21 cellular contexts compared by ENCODE assay signal in the genomic region with DNA sequence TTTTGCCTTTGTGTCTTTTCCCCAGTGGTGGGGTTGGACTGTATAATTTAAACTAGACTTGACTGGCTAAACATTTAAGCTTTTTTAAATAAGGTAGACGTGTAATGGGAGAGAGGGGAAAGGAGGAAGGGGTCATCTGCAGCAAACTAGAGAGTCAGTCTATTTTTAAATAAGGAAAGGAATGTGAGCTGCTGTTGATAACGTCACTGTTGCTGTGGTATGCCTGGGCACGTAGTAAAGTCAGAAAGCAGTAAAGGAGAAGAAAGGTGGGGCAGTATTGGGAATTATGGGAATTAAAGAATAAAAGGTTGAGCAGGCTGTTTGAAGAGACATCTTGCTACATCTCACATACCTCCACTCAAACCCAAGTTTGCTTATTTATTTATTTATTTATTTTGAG.
DNase-seq lines count a peak whose midpoint lies in the region; ATAC-seq, FAIRE-seq and TF ChIP-seq lines count a peak whose summit lies in the region.
"Had no signal": no experiment of that assay in that cellular context is flagged by ENCODE, and none has a peak within 500 bp of the region (broad histone marks: within the 10 kb centered on the region; RNA-seq: fewer than 3 reads in every experiment).

No MANE protein-coding gene starts in this region.

- DNase-seq in RWPE1 (ENCODE audit: low spot score): peak; percentile 4
- peak; percentile 26 for DNase-seq in bronchial epithelial cell (ENCODE audit: low read depth)
- no peak for DNase-seq in left ventricle myocardium inferior
- no peak for DNase-seq in mesothelial cell of epicardium (ENCODE audit: low spot score in 2 of 2, unreplicated experiment in 2 of 2)
- no peak for DNase-seq in SKM-1 treated with dmso at 0.1 percent for 144 hours (lab: John Stamatoyannopoulos, UW; ENCODE audit: unreplicated experiment)
- no peak for DNase-seq in CD14-positive monocyte (ENCODE audit: low spot score)
- DNase-seq: DMS53; GDM1; H7; NCI-H1105; NCI-H146; NCI-H2029; NCI-H2227 treated with DMSO at 0.1 percent for 48 hours; NCI-H510A; NK-92 treated with Interleukin-12 subunit alpha and Interleukin-12 subunit beta, amount 100 ng/mL, for 24 hours had no signal

- H3K27me3 ChIP-seq in bronchial epithelial cell (ENCODE audit: control insufficient read depth, insufficient read depth, low read length): no peaks in the 10 kb centered on the region
- H3K27me3 ChIP-seq in left ventricle myocardium inferior (ENCODE audit: low read depth): no peaks in the 10 kb centered on the region
- H3K27me3 ChIP-seq: SJSA1 had no signal

- TF ChIP-seq CTCF in RWPE1 (conservative IDR thresholded peaks at IDR 0.05; ENCODE audit: low read depth): no peak
- no peak for TF ChIP-seq CTCF in bronchial epithelial cell (IDR thresholded peaks at IDR 0.05; ENCODE audit: insufficient read depth, low read length, severe bottlenecking)
- TF ChIP-seq CTCF in left ventricle myocardium inferior (IDR thresholded peaks at IDR 0.05; ENCODE audit: borderline replicate concordance): no peak
- TF ChIP-seq CTCF in mesothelial cell of epicardium (IDR thresholded peaks at IDR 0.05; ENCODE audit: unreplicated experiment): no peak
- TF ChIP-seq CTCF in CD14-positive monocyte (IDR thresholded peaks at IDR 0.05): no peak

- H3K4me1 ChIP-seq in left ventricle myocardium inferior: peaks cover 4% of the 10 kb centered on the region
- H3K4me1 ChIP-seq: SJSA1 had no signal

- H3K36me3 ChIP-seq in bronchial epithelial cell (ENCODE audit: control insufficient read depth, insufficient read depth, low read length) (no peaks in the 10 kb centered on the region), left ventricle myocardium inferior (no peaks in the 10 kb centered on the region)
- H3K36me3 ChIP-seq: SJSA1 had no signal

- no peak for ATAC-seq in GM18870 (IDR thresholded peaks at IDR 0.05; ENCODE audit: unreplicated experiment)

- POLR2A ChIA-PET in RWPE1 (lab: Yijun Ruan, JAX; ENCODE audit: low non-redundant PET): no interaction called here

- peaks cover 4% of the 10 kb centered on the region for H3K27me3 Mint-ChIP-seq in mesothelial cell of epicardium (ENCODE audit: low read depth)
- H3K27me3 Mint-ChIP-seq in CD14-positive monocyte (ENCODE audit: low read depth in 3 of 3): peaks cover 0 to 2% (median 2%) of the 10 kb centered on the region in 3 donors

- H3K9me3 Mint-ChIP-seq in mesothelial cell of epicardium (no peaks in the 10 kb centered on the region), CD14-positive monocyte (peaks cover 0 to 5% (median 0%) of the 10 kb centered on the region in 7 donors)

- H3K4me3 Mint-ChIP-seq in mesothelial cell of epicardium (no peak overlapping the region), CD14-positive monocyte (no peak overlapping the region)
- H3K4me3 Mint-ChIP-seq: IgD-negative memory B cell had no signal

- H3K9me3 ChIP-seq in left ventricle myocardium inferior (replicated peaks): no peaks in the 10 kb centered on the region
- H3K9me3 ChIP-seq: SJSA1 had no signal

- intact Hi-C loops in left ventricle myocardium inferior (cut with micrococcal nuclease) (no loop called here), CD14-positive monocyte (cut with micrococcal nuclease) (no loop called here)

- H3K27ac ChIP-seq in RWPE1 (no peak overlapping the region), left ventricle myocardium inferior (replicated peaks) (peak overlapping the region; percentile 37)
- H3K27ac ChIP-seq: C4-2B, SJSA1 had no signal

- CTCF ChIA-PET in RWPE1 (lab: Yijun Ruan, JAX): no interaction called here

- H3K27ac Mint-ChIP-seq in mesothelial cell of epicardium (peak overlapping the region; percentile 22), CD14-positive monocyte (no peak overlapping the region)
- H3K27ac Mint-ChIP-seq: IgD-negative memory B cell had no signal

- H3K4me1 Mint-ChIP-seq in mesothelial cell of epicardium (peaks cover 24% of the 10 kb centered on the region), CD14-positive monocyte (no peaks in the 10 kb centered on the region)
- H3K4me1 Mint-ChIP-seq: IgD-negative memory B cell had no signal

- no peak for FAIRE-seq in bronchial epithelial cell (lab: Jason Lieb, UNC)
- FAIRE-seq: A204.1, D721Med had no signal

- no peak overlapping the region for H3K4me3 ChIP-seq in bronchial epithelial cell (ENCODE audit: low read depth, low read length)
- no peak overlapping the region for H3K4me3 ChIP-seq in left ventricle myocardium inferior
- H3K4me3 ChIP-seq: SJSA1 had no signal

- H3K36me3 Mint-ChIP-seq in mesothelial cell of epicardium (no peaks in the 10 kb centered on the region), CD14-positive monocyte (no peaks in the 10 kb centered on the region)
- H3K36me3 Mint-ChIP-seq: IgD-negative memory B cell had no signal

Comparison
In these comparisons a context has a peak if more than half of its experiments do, and no peak if none do; other contexts are left out.
1. DNase-seq: peak in RWPE1 (single experiment) and bronchial epithelial cell (single experiment); none in left ventricle myocardium inferior (single experiment), mesothelial cell of epicardium (0 of 2), SKM-1 treated with dmso at 0.1 percent for 144 hours (single experiment) and CD14-positive monocyte (single experiment).